In the genomic region with DNA sequence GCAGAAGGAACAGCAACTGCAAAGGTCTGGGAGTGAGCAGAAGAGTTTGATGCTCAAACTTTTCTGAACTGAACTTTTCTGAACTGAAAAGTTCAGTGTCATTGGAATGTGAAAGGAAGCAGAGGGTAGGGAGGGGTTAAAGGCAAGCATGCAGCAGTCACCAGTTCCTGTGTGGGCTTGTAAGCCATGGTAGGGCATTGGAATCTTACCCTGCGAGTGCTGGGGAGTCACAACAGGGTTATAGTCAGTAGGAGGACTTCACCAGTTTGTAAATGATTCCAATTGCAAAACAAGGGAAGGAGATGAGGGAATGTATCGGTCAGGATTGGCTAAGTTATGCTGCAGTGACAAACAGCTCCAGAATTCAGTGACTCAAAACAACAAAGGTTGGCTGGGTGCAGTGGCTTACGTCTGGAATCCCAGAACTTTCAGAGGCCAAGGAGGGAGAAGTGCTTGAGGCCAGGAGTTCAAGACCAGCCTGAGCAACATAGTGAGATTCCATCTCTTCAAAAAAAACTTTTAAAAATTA, we compare ENCODE assay signal across 1 cellular context.
TF ChIP-seq lines count a peak whose summit lies in the region.

No MANE protein-coding gene starts in this region.

TF ChIP-seq in HCT116, 20 proteins besides CTCF, POLR2A, EP300 and RAD21:
- TF ChIP-seq, protein P1, sequence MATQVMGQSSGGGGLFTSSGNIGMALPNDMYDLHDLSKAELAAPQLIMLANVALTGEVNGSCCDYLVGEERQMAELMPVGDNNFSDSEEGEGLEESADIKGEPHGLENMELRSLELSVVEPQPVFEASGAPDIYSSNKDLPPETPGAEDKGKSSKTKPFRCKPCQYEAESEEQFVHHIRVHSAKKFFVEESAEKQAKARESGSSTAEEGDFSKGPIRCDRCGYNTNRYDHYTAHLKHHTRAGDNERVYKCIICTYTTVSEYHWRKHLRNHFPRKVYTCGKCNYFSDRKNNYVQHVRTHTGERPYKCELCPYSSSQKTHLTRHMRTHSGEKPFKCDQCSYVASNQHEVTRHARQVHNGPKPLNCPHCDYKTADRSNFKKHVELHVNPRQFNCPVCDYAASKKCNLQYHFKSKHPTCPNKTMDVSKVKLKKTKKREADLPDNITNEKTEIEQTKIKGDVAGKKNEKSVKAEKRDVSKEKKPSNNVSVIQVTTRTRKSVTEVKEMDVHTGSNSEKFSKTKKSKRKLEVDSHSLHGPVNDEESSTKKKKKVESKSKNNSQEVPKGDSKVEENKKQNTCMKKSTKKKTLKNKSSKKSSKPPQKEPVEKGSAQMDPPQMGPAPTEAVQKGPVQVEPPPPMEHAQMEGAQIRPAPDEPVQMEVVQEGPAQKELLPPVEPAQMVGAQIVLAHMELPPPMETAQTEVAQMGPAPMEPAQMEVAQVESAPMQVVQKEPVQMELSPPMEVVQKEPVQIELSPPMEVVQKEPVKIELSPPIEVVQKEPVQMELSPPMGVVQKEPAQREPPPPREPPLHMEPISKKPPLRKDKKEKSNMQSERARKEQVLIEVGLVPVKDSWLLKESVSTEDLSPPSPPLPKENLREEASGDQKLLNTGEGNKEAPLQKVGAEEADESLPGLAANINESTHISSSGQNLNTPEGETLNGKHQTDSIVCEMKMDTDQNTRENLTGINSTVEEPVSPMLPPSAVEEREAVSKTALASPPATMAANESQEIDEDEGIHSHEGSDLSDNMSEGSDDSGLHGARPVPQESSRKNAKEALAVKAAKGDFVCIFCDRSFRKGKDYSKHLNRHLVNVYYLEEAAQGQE (IDR thresholded peaks at IDR 0.05; ENCODE audit: low read depth), result no peak
- no peak for TF ChIP-seq SP1 (IDR thresholded peaks at IDR 0.05; ENCODE audit: low read depth)
- TF ChIP-seq CBX3 (IDR thresholded peaks at IDR 0.05; ENCODE audit: low read depth), result 0 out of 2 replicates have a peak, but pooled peaks have one; percentile 13
- no peak for TF ChIP-seq CEBPB (IDR thresholded peaks at IDR 0.05; ENCODE audit: low read depth)
- no peak for TF ChIP-seq EZH2 (IDR thresholded peaks at IDR 0.05)
- TF ChIP-seq POLR2AphosphoS5 (IDR thresholded peaks at IDR 0.05; ENCODE audit: low read depth, low read length), result no peak
TF ChIP-seq in HCT116: peak in this region for 1.
